In genomic region chr16:4386951-4387565, GRCh38 we compare ENCODE assay signal across 18 cellular contexts. TPM values are rescaled to one million over a fixed set of nuclear protein-coding genes. Genes with fewer than 3 reads are reported as not detected.
DNase-seq lines count a peak whose midpoint lies in the region; ATAC-seq and TF ChIP-seq lines count a peak whose summit lies in the region.
"Had no signal": no experiment of that assay in that cellular context is flagged by ENCODE, and none has a peak within 500 bp of the region (broad histone marks: within the 10 kb centered on the region; RNA-seq: fewer than 3 reads in every experiment).

No MANE protein-coding gene starts in this region.

- ATAC-seq in activated CD8-positive, alpha-beta T cell treated with anti-CD3 and anti-CD28 coated beads, Interleukin-2, amount 10 ng/mL, durations not matched to agents 7 days and 5 days, result no peak
- no peak for ATAC-seq in activated CD8-positive, alpha-beta T cell treated with anti-CD3 and anti-CD28 coated beads for 36 hours
- no peak for ATAC-seq in upper lobe of right lung
- ATAC-seq in GM19395 (IDR thresholded peaks at IDR 0.05; ENCODE audit: unreplicated experiment), result no peak
- ATAC-seq: stimulated activated naive CD8-positive, alpha-beta T cell treated with anti-CD3 and anti-CD28 coated beads, Interleukin-15, Interleukin-2, amounts not matched to agents 100 U/mL and 50 U/mL, for 24 hours had no signal

- H2BK12ac ChIP-seq in mesenchymal stem cell (ENCODE audit: low read length in 2 of 2), result peak overlapping the region in 1 of 2 experiments; percentile 75

- no peaks in the 10 kb centered on the region for H3K27me3 Mint-ChIP-seq in activated CD8-positive, alpha-beta T cell treated with anti-CD3 and anti-CD28 coated beads, Interleukin-2, amount 10 ng/mL, durations not matched to agents 7 days and 5 days (ENCODE audit: low read depth)
- H3K27me3 Mint-ChIP-seq in activated CD8-positive, alpha-beta T cell treated with anti-CD3 and anti-CD28 coated beads for 36 hours, result no peaks in the 10 kb centered on the region
- H3K27me3 Mint-ChIP-seq in CD8-positive, alpha-beta memory T cell, result no peaks in the 10 kb centered on the region

- peaks cover 17% of the 10 kb centered on the region for H3K79me1 ChIP-seq in mesenchymal stem cell (replicated peaks; ENCODE audit: low read length, poor library complexity, severe bottlenecking)

- H3K27ac ChIP-seq in mesenchymal stem cell (ENCODE audit: low read length, poor library complexity, severe bottlenecking) (no peak overlapping the region), upper lobe of right lung (peak overlapping the region; percentile 55)
- no peak overlapping the region for H3K27ac ChIP-seq in CD8-positive, alpha-beta memory T cell (ENCODE audit: low read depth, low read length)
- H3K27ac ChIP-seq: brain microvascular endothelial cell had no signal

- H3K4me2 ChIP-seq in mesenchymal stem cell (ENCODE audit: low read length, poor library complexity, severe bottlenecking), result no peak overlapping the region

- no peak overlapping the region for H3K14ac ChIP-seq in mesenchymal stem cell (ENCODE audit: low read length in 2 of 2)

- H3K4ac ChIP-seq in mesenchymal stem cell (ENCODE audit: low read depth in 1 of 2, low read length in 2 of 2), result peak overlapping the region in 1 of 2 experiments; percentile 70

- H3K27ac Mint-ChIP-seq in activated CD8-positive, alpha-beta T cell treated with anti-CD3 and anti-CD28 coated beads, Interleukin-2, amount 10 ng/mL, durations not matched to agents 7 days and 5 days, result peak overlapping the region; percentile 24
- no peak overlapping the region for H3K27ac Mint-ChIP-seq in activated CD8-positive, alpha-beta T cell treated with anti-CD3 and anti-CD28 coated beads for 36 hours
- H3K27ac Mint-ChIP-seq in CD8-positive, alpha-beta memory T cell, result peak overlapping the region in 4 of 8 donors; percentile 26 to 84 (median 71)
- H3K27ac Mint-ChIP-seq: activated T-helper 2 cell treated with anti-CD3 and anti-CD28 coated beads, Interferon-gamma antibody, Interleukin-2, Interleukin-4, amounts not matched to agents 10 μg/mL and 5 μg/mL and 100 μg/mL, durations not matched to agents 14 hours and 24 hours and 36 hours had no signal

- H2BK5ac ChIP-seq in mesenchymal stem cell (ENCODE audit: low read depth, low read length, poor library complexity, severe bottlenecking), result no peak overlapping the region

- H3K27me3 ChIP-seq in mesenchymal stem cell (ENCODE audit: control insufficient read depth in 1 of 2, insufficient read depth in 1 of 2, low read length in 2 of 2) (no peaks in the 10 kb centered on the region), upper lobe of right lung (no peaks in the 10 kb centered on the region)
- no peaks in the 10 kb centered on the region for H3K27me3 ChIP-seq in CD8-positive, alpha-beta memory T cell (ENCODE audit: insufficient read depth, low read length, poor library complexity, severe bottlenecking)
- H3K27me3 ChIP-seq: brain microvascular endothelial cell, Peyer's patch had no signal

- H3K4me3 Mint-ChIP-seq in activated CD8-positive, alpha-beta T cell treated with anti-CD3 and anti-CD28 coated beads, Interleukin-2, amount 10 ng/mL, durations not matched to agents 7 days and 5 days, result no peak overlapping the region
- H3K4me3 Mint-ChIP-seq in activated CD8-positive, alpha-beta T cell treated with anti-CD3 and anti-CD28 coated beads for 36 hours, result no peak overlapping the region
- H3K4me3 Mint-ChIP-seq in CD8-positive, alpha-beta memory T cell, result peak overlapping the region in 1 of 7 donors; percentile 52

- peak overlapping the region; percentile 44 for H2BK15ac ChIP-seq in mesenchymal stem cell (ENCODE audit: low read depth, poor library complexity, severe bottlenecking)

- 77% methylated on average over 8 of the region's 10 CpGs for WGBS in mesenchymal stem cell

- peaks cover 66% of the 10 kb centered on the region for H3K4me1 ChIP-seq in mesenchymal stem cell (ENCODE audit: control insufficient read depth, insufficient read depth, low read depth, low read length)
- H3K4me1 ChIP-seq in upper lobe of right lung, result peaks cover 8% of the 10 kb centered on the region
- no peaks in the 10 kb centered on the region for H3K4me1 ChIP-seq in CD8-positive, alpha-beta memory T cell (ENCODE audit: insufficient read depth, low read length)
- H3K4me1 ChIP-seq: Peyer's patch had no signal

- intact Hi-C loops in activated CD8-positive, alpha-beta T cell treated with anti-CD3 and anti-CD28 coated beads for 36 hours (cut with micrococcal nuclease), result no loop called here
- intact Hi-C loops in upper lobe of right lung (cut with DNase I), result no loop called here

- peak overlapping the region; percentile 67 to 75 for H3K18ac ChIP-seq in mesenchymal stem cell (ENCODE audit: low read depth in 1 of 2, low read length in 2 of 2)

- no peak overlapping the region for H3K23ac ChIP-seq in mesenchymal stem cell (ENCODE audit: low read length in 2 of 2)

- no peak overlapping the region for H2BK120ac ChIP-seq in mesenchymal stem cell (ENCODE audit: low read depth, low read length)

- H3K4me3 ChIP-seq in mesenchymal stem cell (ENCODE audit: insufficient read depth in 1 of 2, low read depth in 1 of 2, low read length in 2 of 2) (no peak overlapping the region), upper lobe of right lung (no peak overlapping the region)
- no peak overlapping the region for H3K4me3 ChIP-seq in CD8-positive, alpha-beta memory T cell (ENCODE audit: low read length)
- H3K4me3 ChIP-seq: Peyer's patch had no signal

- H3K9me3 ChIP-seq in mesenchymal stem cell (ENCODE audit: control insufficient read depth, low read length) (no peaks in the 10 kb centered on the region), upper lobe of right lung (no peaks in the 10 kb centered on the region)
- no peaks in the 10 kb centered on the region for H3K9me3 ChIP-seq in CD8-positive, alpha-beta memory T cell (ENCODE audit: low read length)
- H3K9me3 ChIP-seq: Peyer's patch had no signal

- H3K4me1 Mint-ChIP-seq in activated CD8-positive, alpha-beta T cell treated with anti-CD3 and anti-CD28 coated beads, Interleukin-2, amount 10 ng/mL, durations not matched to agents 7 days and 5 days (ENCODE audit: low read depth), result no peaks in the 10 kb centered on the region
- H3K4me1 Mint-ChIP-seq in activated CD8-positive, alpha-beta T cell treated with anti-CD3 and anti-CD28 coated beads for 36 hours (ENCODE audit: low read depth), result no peaks in the 10 kb centered on the region
- H3K4me1 Mint-ChIP-seq in CD8-positive, alpha-beta memory T cell, result peaks cover 0 to 10% (median 2%) of the 10 kb centered on the region in 3 donors

- peak overlapping the region; percentile 36 for H4K91ac ChIP-seq in mesenchymal stem cell (ENCODE audit: low read length)

- peak overlapping the region; percentile 58 for H3K9ac ChIP-seq in mesenchymal stem cell (ENCODE audit: low read length)

- no peaks in the 10 kb centered on the region for H3K9me3 Mint-ChIP-seq in activated CD8-positive, alpha-beta T cell treated with anti-CD3 and anti-CD28 coated beads, Interleukin-2, amount 10 ng/mL, durations not matched to agents 7 days and 5 days (ENCODE audit: insufficient read depth)
- H3K9me3 Mint-ChIP-seq in activated CD8-positive, alpha-beta T cell treated with anti-CD3 and anti-CD28 coated beads for 36 hours, result no peaks in the 10 kb centered on the region
- H3K9me3 Mint-ChIP-seq in CD8-positive, alpha-beta memory T cell, result peaks cover 0 to 2% (median 0%) of the 10 kb centered on the region in 5 donors
- H3K9me3 Mint-ChIP-seq: activated T-helper 2 cell treated with anti-CD3 and anti-CD28 coated beads, Interferon-gamma antibody, Interleukin-2, Interleukin-4, amounts not matched to agents 10 μg/mL and 5 μg/mL and 100 μg/mL, durations not matched to agents 14 hours and 24 hours and 36 hours had no signal

- H4K8ac ChIP-seq in mesenchymal stem cell (ENCODE audit: low read length), result peak overlapping the region; percentile 64

- CTCF ChIA-PET in activated CD8-positive, alpha-beta T cell treated with anti-CD3 and anti-CD28 coated beads, Interleukin-2, amount 10 ng/mL, durations not matched to agents 7 days and 5 days (lab: Charles Lee), result interaction anchor here (1.2 kb wide), 1 partner anchor 28 kb away, joined by 3 read pairs; no protein-coding TSS in a partner anchor
- CTCF ChIA-PET in activated CD8-positive, alpha-beta T cell treated with anti-CD3 and anti-CD28 coated beads for 36 hours (lab: Charles Lee), result interaction anchor here (1.3 kb wide), 1 partner anchor 16 kb away, joined by 5 read pairs; no protein-coding TSS in a partner anchor
- CTCF ChIA-PET in CD8-positive, alpha-beta memory T cell (lab: Charles Lee), result no interaction called here

- no peak for TF ChIP-seq CTCF in activated CD8-positive, alpha-beta T cell treated with anti-CD3 and anti-CD28 coated beads for 36 hours (IDR thresholded peaks at IDR 0.05)
- no peak for TF ChIP-seq CTCF in upper lobe of right lung (IDR thresholded peaks at IDR 0.05)

- H3K36me3 ChIP-seq in mesenchymal stem cell (ENCODE audit: control insufficient read depth in 1 of 2, insufficient read depth in 2 of 2, low read depth in 1 of 2, low read length in 2 of 2), result peaks cover 28 to 60% of the 10 kb centered on the region in 2 experiments
- peaks cover 40% of the 10 kb centered on the region for H3K36me3 ChIP-seq in upper lobe of right lung
- H3K36me3 ChIP-seq in CD8-positive, alpha-beta memory T cell (ENCODE audit: insufficient read depth, low read length), result peaks cover 31% of the 10 kb centered on the region

- peak overlapping the region; percentile 73 for H2AK5ac ChIP-seq in mesenchymal stem cell (ENCODE audit: low read length, severe bottlenecking)

- no peak overlapping the region for H2AFZ ChIP-seq in mesenchymal stem cell (ENCODE audit: low read depth, low read length)

- peaks cover 16% of the 10 kb centered on the region for H3K36me3 Mint-ChIP-seq in activated CD8-positive, alpha-beta T cell treated with anti-CD3 and anti-CD28 coated beads, Interleukin-2, amount 10 ng/mL, durations not matched to agents 7 days and 5 days (ENCODE audit: low read depth)
- peaks cover 7% of the 10 kb centered on the region for H3K36me3 Mint-ChIP-seq in activated CD8-positive, alpha-beta T cell treated with anti-CD3 and anti-CD28 coated beads for 36 hours (ENCODE audit: low read depth)
- peaks cover 0 to 86% (median 4%) of the 10 kb centered on the region in 3 donors for H3K36me3 Mint-ChIP-seq in CD8-positive, alpha-beta memory T cell

- no peak for DNase-seq in activated CD8-positive, alpha-beta T cell treated with anti-CD3 and anti-CD28 coated beads, Interleukin-2, amount 10 ng/mL, durations not matched to agents 7 days and 5 days
- DNase-seq in activated CD8-positive, alpha-beta T cell treated with anti-CD3 and anti-CD28 coated beads for 36 hours, result no peak
- peak; percentile 42 for DNase-seq in dermis blood vessel endothelial cell
- DNase-seq in mesenchymal stem cell, result no peak
- no peak for DNase-seq in upper lobe of right lung
- no peak for DNase-seq in DMS79 (lab: John Stamatoyannopoulos, UW)
- DNase-seq in CD8-positive, alpha-beta memory T cell, result no peak
- DNase-seq: 8988T; activated CD4-positive, alpha-beta T cell treated with anti-CD3 and anti-CD28 coated beads, Interleukin-2, amount 50 U/mL, for 4 hours; brain microvascular endothelial cell; DMS 273 treated with DMSO at 0.1 percent for 48 hours; erythroblast; NCI-H1417 treated with DMSO at 0.1 percent for 48 hours; NCI-H524 treated with DMSO at 0.1 percent for 48 hours; Peyer's patch; stimulated activated naive CD8-positive, alpha-beta T cell treated with anti-CD3 and anti-CD28 coated beads, Interleukin-15, Interleukin-2, amounts not matched to agents 100 U/mL and 50 U/mL, for 24 hours had no signal

- POLR2A ChIA-PET in activated CD8-positive, alpha-beta T cell treated with anti-CD3 and anti-CD28 coated beads, Interleukin-2, amount 10 ng/mL, durations not matched to agents 7 days and 5 days (lab: Charles Lee), result interaction anchor here (0.5 kb wide), 1 partner anchor 14 kb away, joined by 3 read pairs; no protein-coding TSS in a partner anchor
- POLR2A ChIA-PET in activated CD8-positive, alpha-beta T cell treated with anti-CD3 and anti-CD28 coated beads for 36 hours (lab: Charles Lee), result no interaction called here
- POLR2A ChIA-PET in CD8-positive, alpha-beta memory T cell (lab: Charles Lee), result no interaction called here

RNA-seq across cellular contexts. Expression of gene VASN, which starts 15.4 kb away (rescaled TPM):
- not detected for total RNA-seq in activated CD8-positive, alpha-beta T cell treated with anti-CD3 and anti-CD28 coated beads, Interleukin-2, amount 10 ng/mL, durations not matched to agents 7 days and 5 days
- not detected for total RNA-seq in activated CD8-positive, alpha-beta T cell treated with anti-CD3 and anti-CD28 coated beads for 36 hours
- total RNA-seq in dermis blood vessel endothelial cell (1.9 and 2.2 TPM in 2 replicates), upper lobe of right lung (20.3 TPM)
- polyA plus RNA-seq in mesenchymal stem cell (2013, experiment 1 of 2), result 127 TPM
- polyA plus RNA-seq in mesenchymal stem cell (2013, experiment 2 of 2), result 127 TPM
- under 1 TPM in 1 of 2 experiments, not detected in 1; 0.31 TPM for total RNA-seq in CD8-positive, alpha-beta memory T cell
- not detected for polyA plus RNA-seq in CD8-positive, alpha-beta memory T cell
- total RNA-seq: activated T-helper 2 cell treated with anti-CD3 and anti-CD28 coated beads, Interferon-gamma antibody, Interleukin-2, Interleukin-4, amounts not matched to agents 10 μg/mL and 5 μg/mL and 100 μg/mL, durations not matched to agents 14 hours and 24 hours and 36 hours had no signal

RNA-seq across cellular contexts. Expression of gene CORO7, which starts 29.3 kb away (rescaled TPM):
- total RNA-seq in activated CD8-positive, alpha-beta T cell treated with anti-CD3 and anti-CD28 coated beads, Interleukin-2, amount 10 ng/mL, durations not matched to agents 7 days and 5 days, result 100 to 1,000 TPM; 167 to 176 TPM
- total RNA-seq in activated CD8-positive, alpha-beta T cell treated with anti-CD3 and anti-CD28 coated beads for 36 hours, result 10 to 100 TPM; 73.3 to 76.6 TPM
- 44.9 and 58.0 TPM in 2 replicates for total RNA-seq in dermis blood vessel endothelial cell
- polyA plus RNA-seq in mesenchymal stem cell (2013, experiment 1 of 2), result 25.5 TPM
- polyA plus RNA-seq in mesenchymal stem cell (2013, experiment 2 of 2), result 22.1 TPM
- total RNA-seq in upper lobe of right lung, result 52.4 TPM
- 10 to 100 TPM; 92.0 to 96.3 TPM for total RNA-seq in CD8-positive, alpha-beta memory T cell
- 129 TPM for polyA plus RNA-seq in CD8-positive, alpha-beta memory T cell

RNA-seq across cellular contexts. Expression of gene PAM16, which starts 35.9 kb away (rescaled TPM):
- 10 to 100 TPM; 33.3 to 40.3 TPM for total RNA-seq in activated CD8-positive, alpha-beta T cell treated with anti-CD3 and anti-CD28 coated beads, Interleukin-2, amount 10 ng/mL, durations not matched to agents 7 days and 5 days
- total RNA-seq in activated CD8-positive, alpha-beta T cell treated with anti-CD3 and anti-CD28 coated beads for 36 hours, result 10 to 100 TPM; 65.9 to 70.1 TPM
- total RNA-seq in dermis blood vessel endothelial cell (11.6 and 15.5 TPM in 2 replicates), upper lobe of right lung (41.2 TPM)
- 39.3 TPM for polyA plus RNA-seq in mesenchymal stem cell (2013, experiment 1 of 2)
- 43.3 TPM for polyA plus RNA-seq in mesenchymal stem cell (2013, experiment 2 of 2)
- 10 to 100 TPM; 66.6 to 70.2 TPM for total RNA-seq in CD8-positive, alpha-beta memory T cell
- 38.6 TPM for polyA plus RNA-seq in CD8-positive, alpha-beta memory T cell

RNA-seq across cellular contexts. Expression of gene DNAJA3, which starts 38.6 kb away (rescaled TPM):
- total RNA-seq in activated CD8-positive, alpha-beta T cell treated with anti-CD3 and anti-CD28 coated beads, Interleukin-2, amount 10 ng/mL, durations not matched to agents 7 days and 5 days, result 10 to 100 TPM; 55.1 to 61.4 TPM
- total RNA-seq in activated CD8-positive, alpha-beta T cell treated with anti-CD3 and anti-CD28 coated beads for 36 hours, result 100 to 1,000 TPM in 1 of 2 experiments, 10 to 100 TPM in 1; 86.8 to 101 TPM
- total RNA-seq in dermis blood vessel endothelial cell (41.0 and 58.9 TPM in 2 replicates), upper lobe of right lung (36.1 TPM)
- polyA plus RNA-seq in mesenchymal stem cell (2013, experiment 1 of 2), result 27.3 TPM
- polyA plus RNA-seq in mesenchymal stem cell (2013, experiment 2 of 2), result 27.3 TPM
- 100 to 1,000 TPM; 104 to 108 TPM for total RNA-seq in CD8-positive, alpha-beta memory T cell
- polyA plus RNA-seq in CD8-positive, alpha-beta memory T cell, result 51.1 TPM
